ENCODE assay signal across 8 cellular contexts in genomic region chr2:87338998-87339397, GRCh38.
DNase-seq lines count a peak whose midpoint lies in the region; ATAC-seq and TF ChIP-seq lines count a peak whose summit lies in the region.
"Not testable (repeated sequence)": the region's sequence is repeated elsewhere in the genome, so short reads cannot be mapped to it uniquely, and the experiment has no call there.

No MANE protein-coding gene starts in this region.

- H3K27me3 Mint-ChIP-seq in activated CD8-positive, alpha-beta memory T cell treated with anti-CD3 and anti-CD28 coated beads, Interleukin-2, amount 10 ng/mL, durations not matched to agents 7 days and 5 days: not testable (repeated sequence)

- not testable (repeated sequence) for H3K79me2 ChIP-seq in OCI-LY3 (ENCODE audit: low read length)

- not testable (repeated sequence) for H3K36me3 Mint-ChIP-seq in activated CD8-positive, alpha-beta memory T cell treated with anti-CD3 and anti-CD28 coated beads, Interleukin-2, amount 10 ng/mL, durations not matched to agents 7 days and 5 days

- not testable (repeated sequence) for TF ChIP-seq CTCF in AG04450 (IDR thresholded peaks at IDR 0.05; ENCODE audit: low read depth, low read length); OCI-LY3 (IDR thresholded peaks at IDR 0.05; ENCODE audit: low read depth, low read length); astrocyte of the spinal cord (IDR thresholded peaks at IDR 0.05; ENCODE audit: low read depth, low read length); left lung (IDR thresholded peaks at IDR 0.05)

- intact Hi-C loops in left lung (cut with DNase I): not testable (repeated sequence)

- peak overlapping the region; percentile 68 for H3K9ac ChIP-seq in OCI-LY3 (ENCODE audit: low read length)

- peaks cover 32% of the 10 kb centered on the region for H3K4me1 Mint-ChIP-seq in activated CD8-positive, alpha-beta memory T cell treated with anti-CD3 and anti-CD28 coated beads, Interleukin-2, amount 10 ng/mL, durations not matched to agents 7 days and 5 days

- CTCF ChIA-PET in AG04450 (lab: Charles Lee); activated CD8-positive, alpha-beta memory T cell treated with anti-CD3 and anti-CD28 coated beads, Interleukin-2, amount 10 ng/mL, durations not matched to agents 7 days and 5 days (lab: Charles Lee): not testable (repeated sequence)

- H3K27me3 ChIP-seq in AG04450 (ENCODE audit: control insufficient read depth, insufficient read depth, low read length); OCI-LY3 (ENCODE audit: low read depth, low read length); left lung: not testable (repeated sequence)

- H3K27ac ChIP-seq in AG04450 (ENCODE audit: low read depth, low read length); left lung: not testable (repeated sequence)
- peak overlapping the region; percentile 86 for H3K27ac ChIP-seq in OCI-LY3 (ENCODE audit: low read length)

- H3K36me3 ChIP-seq in OCI-LY3 (replicated peaks; ENCODE audit: low read depth, low read length); left lung: not testable (repeated sequence)

- not testable (repeated sequence) for H3K4me3 ChIP-seq in AG04450 (ENCODE audit: low read depth, low read length); astrocyte of the spinal cord (ENCODE audit: low read depth, low read length); left lung; skeletal muscle cell (ENCODE audit: low read depth, low read length)
- H3K4me3 ChIP-seq in OCI-LY3 (ENCODE audit: low read length): peak overlapping the region; percentile 61

- POLR2A ChIA-PET in AG04450 (lab: Yijun Ruan, JAX): not testable (repeated sequence)

- DNase-seq in AG04450 (ENCODE audit: low read depth, low spot score) (peak; percentile 18), HCEC 1CT (peak; percentile 58), astrocyte of the spinal cord (ENCODE audit: low read depth, low spot score) (peak; percentile 20), fibroblast of peridontal ligament (ENCODE audit: extremely low read depth) (peak; percentile 79), skeletal muscle cell (ENCODE audit: low read depth) (peak; percentile 4)
- DNase-seq in activated CD8-positive, alpha-beta memory T cell treated with anti-CD3 and anti-CD28 coated beads, Interleukin-2, amount 10 ng/mL, durations not matched to agents 7 days and 5 days; left lung: not testable (repeated sequence)

- H3K4me1 ChIP-seq in OCI-LY3 (ENCODE audit: low read length): peaks cover 31% of the 10 kb centered on the region
- not testable (repeated sequence) for H3K4me1 ChIP-seq in left lung

- in situ Hi-C loops in astrocyte of the spinal cord (cut with HindIII; ENCODE audit: low sequenced_read_pairs): not testable (repeated sequence)

- not testable (repeated sequence) for H3K27ac Mint-ChIP-seq in activated CD8-positive, alpha-beta memory T cell treated with anti-CD3 and anti-CD28 coated beads, Interleukin-2, amount 10 ng/mL, durations not matched to agents 7 days and 5 days

- peak overlapping the region; percentile 65 for H3K4me2 ChIP-seq in OCI-LY3 (ENCODE audit: low read length)

- H3K9me3 ChIP-seq in AG04450 (ENCODE audit: control insufficient read depth, insufficient read depth, low read length); OCI-LY3 (ENCODE audit: insufficient read depth, low read length); left lung: not testable (repeated sequence)

- H2AFZ ChIP-seq in OCI-LY3 (ENCODE audit: low read depth, low read length): not testable (repeated sequence)

- not testable (repeated sequence) for H3K9me3 Mint-ChIP-seq in activated CD8-positive, alpha-beta memory T cell treated with anti-CD3 and anti-CD28 coated beads, Interleukin-2, amount 10 ng/mL, durations not matched to agents 7 days and 5 days (ENCODE audit: low read depth)

- peak; percentile 71 for ATAC-seq in activated CD8-positive, alpha-beta memory T cell treated with anti-CD3 and anti-CD28 coated beads, Interleukin-2, amount 10 ng/mL, durations not matched to agents 7 days and 5 days
- peak; percentile 69 for ATAC-seq in left lung

- H4K20me1 ChIP-seq in OCI-LY3 (ENCODE audit: insufficient read depth, low read length): not testable (repeated sequence)

- not testable (repeated sequence) for H3K4me3 Mint-ChIP-seq in activated CD8-positive, alpha-beta memory T cell treated with anti-CD3 and anti-CD28 coated beads, Interleukin-2, amount 10 ng/mL, durations not matched to agents 7 days and 5 days
